In genomic region chr3:186589115-186589514, GRCh38 we compare ENCODE assay signal across 7 cellular contexts. TPM values are rescaled to one million over a fixed set of nuclear protein-coding genes. Genes with fewer than 3 reads are reported as not detected.
DNase-seq lines count a peak whose midpoint lies in the region; ATAC-seq and TF ChIP-seq lines count a peak whose summit lies in the region.
"Had no signal": no experiment of that assay in that cellular context is flagged by ENCODE, and none has a peak within 500 bp of the region (broad histone marks: within the 10 kb centered on the region; RNA-seq: fewer than 3 reads in every experiment).

No MANE protein-coding gene starts in this region.

- peak overlapping the region; percentile 47 for H3K4me3 Mint-ChIP-seq in MCF 10A (ENCODE audit: unreplicated experiment)
- H3K4me3 Mint-ChIP-seq in effector memory CD8-positive, alpha-beta T cell, result no peak overlapping the region

- no peaks in the 10 kb centered on the region for H4K20me1 ChIP-seq in smooth muscle cell (ENCODE audit: low read depth)

- 62% methylated on average over 3 of the region's 3 CpGs for WGBS in smooth muscle cell (ENCODE audit: low lambda C conversion rate)

- no peaks in the 10 kb centered on the region for H3K27me3 Mint-ChIP-seq in MCF 10A (ENCODE audit: insufficient read depth, unreplicated experiment)
- no peaks in the 10 kb centered on the region for H3K27me3 Mint-ChIP-seq in effector memory CD8-positive, alpha-beta T cell

- H3K9me3 Mint-ChIP-seq in MCF 10A (ENCODE audit: unreplicated experiment), result no peaks in the 10 kb centered on the region
- H3K9me3 Mint-ChIP-seq in effector memory CD8-positive, alpha-beta T cell, result no peaks in the 10 kb centered on the region

- no peaks in the 10 kb centered on the region for H3K4me1 ChIP-seq in breast epithelium
- H3K4me1 ChIP-seq in smooth muscle cell (ENCODE audit: low read depth), result no peaks in the 10 kb centered on the region

- BruUV-seq in MCF 10A (replicated peaks; lab: Mats Ljungman, UMichigan), result no TSS peak

- H3K27me3 ChIP-seq in breast epithelium (no peaks in the 10 kb centered on the region), smooth muscle cell (ENCODE audit: low read depth) (no peaks in the 10 kb centered on the region)

- CTCF ChIA-PET in MCF 10A (lab: Yijun Ruan, JAX), result interaction anchor here (0.6 to 9.6 kb wide), 6 partner anchors 20 to 233 kb away, joined by 3 to 100 read pairs (median 7); partner anchors contain the start of genes AHSG and TBCCD1

- H3K9me3 ChIP-seq in breast epithelium (no peaks in the 10 kb centered on the region), smooth muscle cell (replicated peaks; ENCODE audit: low read depth) (no peaks in the 10 kb centered on the region)

- H3K4me3 ChIP-seq in breast epithelium, result no peak overlapping the region
- H3K4me3 ChIP-seq in choroid plexus epithelial cell (ENCODE audit: low read depth, low read length), result no peak overlapping the region
- H3K4me3 ChIP-seq in smooth muscle cell, result no peak overlapping the region

- no peak for ATAC-seq in GM21390 (IDR thresholded peaks at IDR 0.05; ENCODE audit: unreplicated experiment)
- ATAC-seq in effector memory CD8-positive, alpha-beta T cell (replicated peaks), result no peak

- H3K27ac Mint-ChIP-seq in MCF 10A (ENCODE audit: low read depth, unreplicated experiment), result peak overlapping the region; percentile 86
- no peak overlapping the region for H3K27ac Mint-ChIP-seq in effector memory CD8-positive, alpha-beta T cell

- H3K4me1 Mint-ChIP-seq in MCF 10A (ENCODE audit: insufficient read depth, unreplicated experiment), result peaks cover 25% of the 10 kb centered on the region
- H3K4me1 Mint-ChIP-seq in effector memory CD8-positive, alpha-beta T cell (ENCODE audit: low read depth in 2 of 2), result peaks cover 0 to 8% of the 10 kb centered on the region in 2 donors

- peak overlapping the region; percentile 35 for H3K4me2 ChIP-seq in smooth muscle cell

- DNase-seq in MCF 10A (ENCODE audit: unreplicated experiment), result peak; percentile 73
- DNase-seq in breast epithelium (ENCODE audit: low spot score in 2 of 2), result no peak
- DNase-seq in choroid plexus epithelial cell (ENCODE audit: low read depth), result peak; percentile 75
- DNase-seq in smooth muscle cell (lab: John Stamatoyannopoulos, UW; ENCODE audit: unreplicated experiment), result no peak
- DNase-seq in effector memory CD8-positive, alpha-beta T cell, result no peak
- DNase-seq: T-helper 1 cell had no signal

- POLR2A ChIA-PET in MCF 10A (lab: Yijun Ruan, JAX), result interaction anchor here (0.7 to 14.3 kb wide), 11 partner anchors 18 to 781 kb away, joined by 3 to 161 read pairs (median 5); partner anchors contain the start of genes DNAJB11, EIF4A2, RFC4 and TBCCD1

- intact Hi-C loops in MCF 10A (cut with micrococcal nuclease) (loop anchor here (1.0 kb wide), 2 partner anchors 20 to 28 kb away; no protein-coding TSS in a partner anchor), breast epithelium (cut with DNase I; ENCODE audit: low total_unique reads) (no loop called here)

- peak; percentile 33 for TF ChIP-seq CTCF in MCF 10A (IDR thresholded peaks at IDR 0.05; ENCODE audit: unreplicated experiment)
- no peak for TF ChIP-seq CTCF in breast epithelium (IDR thresholded peaks at IDR 0.05)
- TF ChIP-seq CTCF in choroid plexus epithelial cell (conservative IDR thresholded peaks at IDR 0.05; ENCODE audit: low read depth, low read length), result peak; percentile 65
- TF ChIP-seq CTCF in smooth muscle cell (IDR thresholded peaks at IDR 0.05; ENCODE audit: borderline replicate concordance, insufficient read depth, poor library complexity, severe bottlenecking), result peak; percentile 21

- no peaks in the 10 kb centered on the region for H3K36me3 ChIP-seq in breast epithelium
- peaks cover 9% of the 10 kb centered on the region for H3K36me3 ChIP-seq in smooth muscle cell (ENCODE audit: low read depth)

- no peak overlapping the region for H3K27ac ChIP-seq in breast epithelium
- H3K27ac ChIP-seq in smooth muscle cell (ENCODE audit: low read depth), result peak overlapping the region; percentile 77

- H2AFZ ChIP-seq in smooth muscle cell (ENCODE audit: low read depth), result no peak overlapping the region

- no peaks in the 10 kb centered on the region for H3K79me2 ChIP-seq in smooth muscle cell (ENCODE audit: low read depth)

- H3K9ac ChIP-seq in smooth muscle cell (ENCODE audit: low read depth), result peak overlapping the region; percentile 5

- H3F3A ChIP-seq in smooth muscle cell (ENCODE audit: low read depth), result no peaks in the 10 kb centered on the region

- peaks cover 25% of the 10 kb centered on the region for H3K36me3 Mint-ChIP-seq in MCF 10A (ENCODE audit: insufficient read depth, unreplicated experiment)
- H3K36me3 Mint-ChIP-seq in effector memory CD8-positive, alpha-beta T cell (ENCODE audit: insufficient read depth), result peaks cover 22% of the 10 kb centered on the region

- TF ChIP-seq POLR2A in breast epithelium (IDR thresholded peaks at IDR 0.05), result no peak

RNA-seq across cellular contexts. Expression of gene DNAJB11, which starts 18.6 kb away (rescaled TPM):
- total RNA-seq in MCF 10A (2022), result 116 and 166 TPM in 2 replicates
- total RNA-seq in breast epithelium, result 10 to 100 TPM; 40.0 to 41.6 (median 41.6) TPM
- total RNA-seq in smooth muscle cell, result 103 and 115 TPM in 2 replicates
- polyA plus RNA-seq in smooth muscle cell, result 136 and 138 TPM in 2 replicates

RNA-seq across cellular contexts. Expression of gene TBCCD1, which starts 22.0 kb away (rescaled TPM):
- total RNA-seq in MCF 10A (2022) (10.0 and 11.1 TPM in 2 replicates), breast epithelium (10 to 100 TPM; 15.0 to 19.6 (median 17.4) TPM), smooth muscle cell (12.2 and 15.2 TPM in 2 replicates)
- 15.5 and 19.5 TPM in 2 replicates for polyA plus RNA-seq in smooth muscle cell

RNA-seq across cellular contexts. Expression of gene AHSG, which starts 23.7 kb away (rescaled TPM):
- total RNA-seq in MCF 10A (2022) (not detected in 2 replicates), breast epithelium (not detected), smooth muscle cell (0.18 TPM in 1 of 2 replicates, not detected in the other)
- polyA plus RNA-seq in smooth muscle cell, result 0.16 and 0.26 TPM in 2 replicates

RNA-seq across cellular contexts. Expression of gene CRYGS, which starts 44.9 kb away (rescaled TPM):
- total RNA-seq in MCF 10A (2022) (3.2 and 4.0 TPM in 2 replicates), breast epithelium (1 to 10 TPM; 3.8 to 5.9 (median 4.2) TPM), smooth muscle cell (5.5 and 9.2 TPM in 2 replicates)
- 6.6 and 13.5 TPM in 2 replicates for polyA plus RNA-seq in smooth muscle cell

RNA-seq across cellular contexts. Expression of gene FETUB, which starts 51.1 kb away (rescaled TPM):
- total RNA-seq in MCF 10A (2022) (0.47 TPM in 1 of 2 replicates, not detected in the other), breast epithelium (not detected), smooth muscle cell (1.9 TPM in 1 of 2 replicates, not detected in the other)
- polyA plus RNA-seq in smooth muscle cell, result not detected in 2 replicates

Comparison
In these comparisons a context has a peak if more than half of its experiments do, and no peak if none do; other contexts are left out.
1. DNase-seq: peak in MCF 10A (single experiment) and choroid plexus epithelial cell (single experiment); none in breast epithelium (0 of 2), smooth muscle cell (single experiment) and effector memory CD8-positive, alpha-beta T cell (0 of 3).
2. CTCF ChIP-seq: peak in MCF 10A (single experiment), choroid plexus epithelial cell (single experiment) and smooth muscle cell (single experiment); none in breast epithelium (0 of 3).